25 cellular contexts compared by ENCODE assay signal in the genomic region with DNA sequence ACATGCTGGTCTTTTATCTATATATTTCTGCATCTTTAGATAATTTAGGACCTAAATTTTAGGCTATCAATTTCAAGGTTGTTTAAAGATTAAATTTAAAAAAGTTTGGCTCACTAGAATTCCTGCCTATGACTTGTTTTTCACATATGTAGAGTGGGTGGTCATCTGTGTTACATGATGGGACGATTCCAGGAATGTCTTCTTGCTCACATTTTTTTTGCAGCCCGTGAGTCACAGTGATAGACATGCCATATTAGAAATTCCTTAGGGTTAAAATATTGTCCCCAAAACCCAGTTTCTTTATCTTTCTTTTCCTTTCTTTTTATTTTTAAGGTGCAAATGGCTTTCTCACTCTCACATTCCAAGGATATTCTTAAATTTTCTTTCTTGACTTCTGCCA.
"Had no signal": no experiment of that assay in that cellular context is flagged by ENCODE, and none has a peak within 500 bp of the region (broad histone marks: within the 10 kb centered on the region; RNA-seq: fewer than 3 reads in every experiment).

No MANE protein-coding gene starts in this region.

- H3K27ac ChIP-seq: epithelial cell of prostate, neutrophil, pancreas, psoas muscle, right atrium auricular region, thyroid gland, upper lobe of right lung had no signal

- H3K27ac Mint-ChIP-seq: activated CD4-positive, alpha-beta memory T cell treated with anti-CD3 and anti-CD28 coated beads for 36 hours; activated naive CD4-positive, alpha-beta T cell treated with anti-CD3 and anti-CD28 coated beads for 36 hours; activated naive CD8-positive, alpha-beta T cell treated with anti-CD3 and anti-CD28 coated beads, Interleukin-2, amount 10 ng/mL, durations not matched to agents 7 days and 5 days; activated T-cell treated with anti-CD3 and anti-CD28 coated beads, Interleukin-2, amount 50 U/mL, for 72 hours; endodermal cell; memory B cell; natural killer cell treated with Interleukin-12 subunit alpha and Interleukin-12 subunit beta and Interleukin-15 and Interleukin-18, amount 100 ng/mL, for 72 hours; T-helper 17 cell had no signal

- H3K4me3 Mint-ChIP-seq: activated CD4-positive, alpha-beta memory T cell treated with anti-CD3 and anti-CD28 coated beads for 36 hours; activated naive CD4-positive, alpha-beta T cell treated with anti-CD3 and anti-CD28 coated beads for 36 hours; activated naive CD8-positive, alpha-beta T cell treated with anti-CD3 and anti-CD28 coated beads, Interleukin-2, amount 10 ng/mL, durations not matched to agents 7 days and 5 days; activated T-cell treated with anti-CD3 and anti-CD28 coated beads, Interleukin-2, amount 50 U/mL, for 72 hours; endodermal cell; memory B cell; natural killer cell treated with Interleukin-12 subunit alpha and Interleukin-12 subunit beta and Interleukin-15 and Interleukin-18, amount 100 ng/mL, for 72 hours; T-helper 17 cell had no signal

- DNase-seq: activated CD4-positive, alpha-beta memory T cell treated with anti-CD3 and anti-CD28 coated beads for 36 hours; activated CD4-positive, alpha-beta T cell treated with anti-CD3 and anti-CD28 coated beads for 48 hours; activated effector memory CD4-positive, alpha-beta T cell treated with Interleukin-2 at 50 U/mL for 16 hours; activated naive CD4-positive, alpha-beta T cell treated with anti-CD3 and anti-CD28 coated beads for 36 hours; activated naive CD8-positive, alpha-beta T cell treated with anti-CD3 and anti-CD28 coated beads, Interleukin-2, amount 10 ng/mL, durations not matched to agents 7 days and 5 days; activated T-cell treated with anti-CD3 and anti-CD28 coated beads, Interleukin-2, amount 50 U/mL, for 72 hours; amygdala; cortex of kidney; endodermal cell; glutamatergic neuron; hippocampal formation; left ventricle myocardium superior; pancreas; psoas muscle; stimulated activated CD4-positive, alpha-beta T cell treated with anti-CD3 and anti-CD28 coated beads, Interleukin-4, amount 100 ng/mL, for 24 hours; stimulated activated naive CD8-positive, alpha-beta T cell treated with anti-CD3 and anti-CD28 coated beads, Interleukin-15, Interleukin-2, amounts not matched to agents 100 U/mL and 50 U/mL, for 24 hours; substantia nigra; T-helper 17 cell; thyroid gland; upper lobe of right lung had no signal

- H3K36me3 Mint-ChIP-seq: activated CD4-positive, alpha-beta memory T cell treated with anti-CD3 and anti-CD28 coated beads for 36 hours; activated naive CD8-positive, alpha-beta T cell treated with anti-CD3 and anti-CD28 coated beads, Interleukin-2, amount 10 ng/mL, durations not matched to agents 7 days and 5 days; memory B cell; natural killer cell treated with Interleukin-12 subunit alpha and Interleukin-12 subunit beta and Interleukin-15 and Interleukin-18, amount 100 ng/mL, for 72 hours had no signal

- H3K9me3 Mint-ChIP-seq: activated CD4-positive, alpha-beta memory T cell treated with anti-CD3 and anti-CD28 coated beads for 36 hours; activated naive CD4-positive, alpha-beta T cell treated with anti-CD3 and anti-CD28 coated beads for 36 hours; activated naive CD8-positive, alpha-beta T cell treated with anti-CD3 and anti-CD28 coated beads, Interleukin-2, amount 10 ng/mL, durations not matched to agents 7 days and 5 days; activated T-cell treated with anti-CD3 and anti-CD28 coated beads, Interleukin-2, amount 50 U/mL, for 72 hours; endodermal cell had no signal

- H3K27me3 Mint-ChIP-seq: memory B cell had no signal

- H3K4me1 ChIP-seq: pancreas, psoas muscle, right atrium auricular region, thyroid gland, upper lobe of right lung had no signal

- H3K27me3 ChIP-seq: neutrophil, pancreas, right atrium auricular region, thyroid gland, upper lobe of right lung had no signal

- H3K4me1 Mint-ChIP-seq: activated naive CD8-positive, alpha-beta T cell treated with anti-CD3 and anti-CD28 coated beads, Interleukin-2, amount 10 ng/mL, durations not matched to agents 7 days and 5 days; endodermal cell; memory B cell; T-helper 17 cell had no signal

- ATAC-seq: activated T-cell treated with anti-CD3 and anti-CD28 coated beads, Interleukin-2, amount 50 U/mL, for 72 hours; left ventricle myocardium superior; natural killer cell treated with Interleukin-12 subunit alpha and Interleukin-12 subunit beta and Interleukin-15 and Interleukin-18, amount 100 ng/mL, for 72 hours; pancreas; psoas muscle; stimulated activated naive CD8-positive, alpha-beta T cell treated with anti-CD3 and anti-CD28 coated beads, Interleukin-15, Interleukin-2, amounts not matched to agents 100 U/mL and 50 U/mL, for 24 hours; T-helper 17 cell; upper lobe of right lung had no signal
